Comparison of ENCODE assay signal across 16 cellular contexts in genomic region chr16:69542974-69543373, GRCh38. TPM values are rescaled to one million over a fixed set of nuclear protein-coding genes. Genes with fewer than 3 reads are reported as not detected.
DNase-seq lines count a peak whose midpoint lies in the region; FAIRE-seq and TF ChIP-seq lines count a peak whose summit lies in the region.
"Had no signal": no experiment of that assay in that cellular context is flagged by ENCODE, and none has a peak within 500 bp of the region (broad histone marks: within the 10 kb centered on the region; RNA-seq: fewer than 3 reads in every experiment).

No MANE protein-coding gene starts in this region.

- intact Hi-C loops in prostate gland (cut with DNase I): no loop called here

- DNase-seq in EH (ENCODE audit: low read depth): peak; percentile 50
- DNase-seq in NCI-H226: peak; percentile 33
- peak; percentile 69 for DNase-seq in choroid plexus epithelial cell (ENCODE audit: low read depth)
- DNase-seq in foreskin fibroblast: peak; percentile 33 to 68
- no peak for DNase-seq in frontal cortex (ENCODE audit: low spot score in 2 of 2)
- DNase-seq in GM10248 (ENCODE audit: extremely low spot score): no peak
- DNase-seq in NCI-H1436 treated with DMSO at 0.1 percent for 48 hours (lab: John Stamatoyannopoulos, UW): no peak
- DNase-seq in prostate gland (ENCODE audit: low spot score): no peak
- DNase-seq: C1 segment of cervical spinal cord, NCI-H1417, NCI-H2029, NCI-H510A, NCI-H774, SJCRH30 had no signal

- H3K27ac ChIP-seq in prostate gland: no peak overlapping the region
- H3K27ac ChIP-seq: SJCRH30 had no signal

- no peaks in the 10 kb centered on the region for H3K9me3 ChIP-seq in prostate gland
- H3K9me3 ChIP-seq: SJCRH30 had no signal

- TF ChIP-seq POLR2A in prostate gland (IDR thresholded peaks at IDR 0.05): no peak

- H3K4me3 ChIP-seq in choroid plexus epithelial cell (ENCODE audit: low read depth, low read length): no peak overlapping the region
- H3K4me3 ChIP-seq in foreskin fibroblast (ENCODE audit: low read depth in 1 of 2, low read length in 2 of 2): no peak overlapping the region
- H3K4me3 ChIP-seq in prostate gland: no peak overlapping the region
- H3K4me3 ChIP-seq: SJCRH30 had no signal

- CTCF ChIA-PET in GM10248 (lab: Yijun Ruan, JAX): no interaction called here

- TF ChIP-seq CTCF in choroid plexus epithelial cell (conservative IDR thresholded peaks at IDR 0.05; ENCODE audit: low read depth, low read length) (no peak), foreskin fibroblast (IDR thresholded peaks at IDR 0.05; ENCODE audit: low read depth, low read length) (no peak), GM10248 (IDR thresholded peaks at IDR 0.05; ENCODE audit: control extremely low read depth, extremely low read depth, low read depth, missing control alignments) (no peak), prostate gland (IDR thresholded peaks at IDR 0.05) (no peak)

- no peaks in the 10 kb centered on the region for H3K36me3 ChIP-seq in prostate gland
- H3K36me3 ChIP-seq: SJCRH30 had no signal

- POLR2A ChIA-PET in GM10248 (lab: Yijun Ruan, JAX): no interaction called here

- no peak for FAIRE-seq in frontal cortex (lab: Jason Lieb, UNC)
- FAIRE-seq: A204.1, H54 had no signal

- no peaks in the 10 kb centered on the region for H3K27me3 ChIP-seq in prostate gland (replicated peaks; ENCODE audit: insufficient read depth)
- H3K27me3 ChIP-seq: SJCRH30 had no signal

- H3K4me1 ChIP-seq in prostate gland (replicated peaks): no peaks in the 10 kb centered on the region
- H3K4me1 ChIP-seq: SJCRH30 had no signal

RNA-seq across cellular contexts. Expression of gene NFAT5, which starts 22.8 kb away (rescaled TPM):
- total RNA-seq in frontal cortex (14.7 TPM), prostate gland (10 to 100 TPM; 41.4 to 52.7 TPM)

Comparison
In these comparisons a context has a peak if more than half of its experiments do, and no peak if none do; other contexts are left out.
1. DNase-seq: peak in EH (single experiment), NCI-H226 (single experiment), choroid plexus epithelial cell (single experiment) and foreskin fibroblast (2 of 2); none in frontal cortex (0 of 2), GM10248 (single experiment), NCI-H1436 treated with DMSO at 0.1 percent for 48 hours (single experiment) and prostate gland (single experiment).